In genomic region chr15:51094606-51095569, GRCh38 we compare ENCODE assay signal across 8 cellular contexts. TPM values are rescaled to one million over a fixed set of nuclear protein-coding genes. Genes with fewer than 3 reads are reported as not detected.
DNase-seq lines count a peak whose midpoint lies in the region; ATAC-seq and TF ChIP-seq lines count a peak whose summit lies in the region.

Gene TNFAIP8L3, minus strand, starts transcription at chr15:51094906. Its CDS starts 311 bp downstream, at chr15:51094595.

- H3K79me2 ChIP-seq in OCI-LY7 (ENCODE audit: insufficient read depth, low read depth, low read length), result no peaks in the 10 kb centered on the region

- peak within 1 kb of the TSS; percentile 93 for H3K4me2 ChIP-seq in IMR-90 (ENCODE audit: low read depth, low read length)
- no peak within 1 kb of the TSS for H3K4me2 ChIP-seq in OCI-LY7 (ENCODE audit: low read length)

- peaks cover 38% of the 10 kb centered on the region for H3K27me3 ChIP-seq in BJ (ENCODE audit: control insufficient read depth, insufficient read depth, low read length)
- peaks cover 73% of the 10 kb centered on the region for H3K27me3 ChIP-seq in IMR-90 (ENCODE audit: control insufficient read depth, insufficient read depth, low read length)
- peaks cover 5% of the 10 kb centered on the region for H3K27me3 ChIP-seq in brain microvascular endothelial cell (replicated peaks)
- H3K27me3 ChIP-seq in kidney epithelial cell (ENCODE audit: control insufficient read depth, insufficient read depth, low read length), result peaks cover 39% of the 10 kb centered on the region
- peaks cover 0 to 17% of the 10 kb centered on the region in 2 donors for H3K27me3 ChIP-seq in stomach smooth muscle (ENCODE audit: control insufficient read depth in 1 of 2, insufficient read depth in 2 of 2, low read length in 2 of 2)

- CTCF ChIA-PET in BJ (lab: Yijun Ruan, JAX) (no interaction called here), IMR-90 (lab: Yijun Ruan, JAX) (no interaction called here), OCI-LY7 (lab: Charles Lee; ENCODE audit: unreplicated experiment) (no interaction called here)

- no peak within 1 kb of the TSS for H3K4ac ChIP-seq in IMR-90 (ENCODE audit: low read depth, low read length)

- H3K4me3 ChIP-seq in BJ (ENCODE audit: low read depth, low read length), result peak within 1 kb of the TSS; percentile 44
- peak within 1 kb of the TSS; percentile 56 for H3K4me3 ChIP-seq in IMR-90 (ENCODE audit: insufficient read depth, low read depth, low read length)
- peak within 1 kb of the TSS; percentile 59 for H3K4me3 ChIP-seq in brain microvascular endothelial cell (ENCODE audit: low read depth, low read length)
- H3K4me3 ChIP-seq in kidney epithelial cell (ENCODE audit: low read depth, low read length), result peak within 1 kb of the TSS; percentile 39
- H3K4me3 ChIP-seq in stomach smooth muscle (ENCODE audit: low read length in 2 of 2), result peak within 1 kb of the TSS; percentile 63 to 80
- no peak within 1 kb of the TSS for H3K4me3 ChIP-seq in OCI-LY7 (ENCODE audit: low read depth, low read length, poor library complexity, severe bottlenecking)

- no peaks in the 10 kb centered on the region; the same call in 1 of the 2 replicates for H3K9me1 ChIP-seq in IMR-90 (ENCODE audit: insufficient read depth, low read length)

- BruUV-seq in IMR-90 (replicated peaks; lab: Mats Ljungman, UMichigan) (no TSS peak), OCI-LY7 (replicated peaks; lab: Mats Ljungman, UMichigan) (no TSS peak)

- TF ChIP-seq RAD21 in IMR-90 (IDR thresholded peaks at IDR 0.05; ENCODE audit: low read length), result no peak

- no peak for TF ChIP-seq CTCF in BJ (IDR thresholded peaks at IDR 0.05; ENCODE audit: insufficient read depth, low read depth, low read length)
- TF ChIP-seq CTCF in IMR-90 (conservative IDR thresholded peaks at IDR 0.05; ENCODE audit: low read depth, low read length), result no peak
- no peak for TF ChIP-seq CTCF in brain microvascular endothelial cell (IDR thresholded peaks at IDR 0.05; ENCODE audit: low read depth, low read length, missing control alignments)
- no peak for TF ChIP-seq CTCF in kidney epithelial cell (IDR thresholded peaks at IDR 0.05; ENCODE audit: insufficient read depth, low read length, poor library complexity, severe bottlenecking)
- no peak for TF ChIP-seq CTCF in OCI-LY7 (conservative IDR thresholded peaks at IDR 0.05; ENCODE audit: low read length)

- peak within 1 kb of the TSS; percentile 84 for H2AFZ ChIP-seq in IMR-90 (replicated peaks; ENCODE audit: low read length, poor library complexity)
- no peak within 1 kb of the TSS for H2AFZ ChIP-seq in OCI-LY7 (ENCODE audit: low read length)

- intact Hi-C loops in IMR-90 (cut with micrococcal nuclease), result no loop called here
- intact Hi-C loops in OCI-LY7 (cut with micrococcal nuclease; ENCODE audit: unreplicated experiment), result no loop called here

- in situ Hi-C loops in IMR-90 (cut with MboI; ENCODE audit: low sequenced_read_pairs), result no loop called here
- in situ Hi-C loops in brain microvascular endothelial cell (cut with HindIII; ENCODE audit: low pct_ligation_motif_present, low sequenced_read_pairs), result no loop called here

- H3K4me1 ChIP-seq in IMR-90 (ENCODE audit: control insufficient read depth, insufficient read depth, low read length) (peaks cover 2% of the 10 kb centered on the region), stomach smooth muscle (ENCODE audit: control insufficient read depth, insufficient read depth, low read length) (peaks cover 17% of the 10 kb centered on the region), OCI-LY7 (ENCODE audit: insufficient read depth, low read length, poor library complexity, severe bottlenecking) (no peaks in the 10 kb centered on the region)

- H3K9me2 ChIP-seq in OCI-LY7 (ENCODE audit: insufficient read depth, low read length), result no peaks in the 10 kb centered on the region

- peak within 1 kb of the TSS; percentile 81 for H2AK9ac ChIP-seq in IMR-90 (replicated peaks; ENCODE audit: low read depth, low read length, poor library complexity)

- H4K91ac ChIP-seq in IMR-90 (ENCODE audit: insufficient read depth, low read depth, low read length), result no peak within 1 kb of the TSS

- H3K23ac ChIP-seq in IMR-90 (ENCODE audit: low read depth, low read length), result no peak within 1 kb of the TSS

- WGBS in IMR-90 (ENCODE audit: extremely low coverage in 2 of 2, insufficient read length in 1 of 2), 2 experiments, result 1% methylated on average over 29 of the region's 98 CpGs; no CpG with 5 or more reads in 1 of the 2 experiments

- no peak within 1 kb of the TSS for H3K56ac ChIP-seq in IMR-90 (ENCODE audit: extremely low read depth, insufficient read depth, low read length)

- H2BK15ac ChIP-seq in IMR-90 (ENCODE audit: low read depth, low read length), result no peak within 1 kb of the TSS

- H2BK5ac ChIP-seq in IMR-90 (ENCODE audit: low read depth, low read length, poor library complexity, severe bottlenecking), result no peak within 1 kb of the TSS

- H4K5ac ChIP-seq in IMR-90 (ENCODE audit: low read depth, low read length), result no peak within 1 kb of the TSS

- no peak for TF ChIP-seq POLR2A in IMR-90 (IDR thresholded peaks at IDR 0.05; ENCODE audit: low read depth, low read length)

- H3K27ac ChIP-seq in IMR-90 (ENCODE audit: insufficient read depth, low read length), result no peak within 1 kb of the TSS
- no peak within 1 kb of the TSS for H3K27ac ChIP-seq in brain microvascular endothelial cell
- no peak within 1 kb of the TSS for H3K27ac ChIP-seq in stomach smooth muscle (ENCODE audit: low read length)
- no peak within 1 kb of the TSS for H3K27ac ChIP-seq in OCI-LY7 (ENCODE audit: low read depth, low read length, poor library complexity, severe bottlenecking)

- no peak within 1 kb of the TSS for H2AK5ac ChIP-seq in IMR-90 (ENCODE audit: low read depth, low read length)

- H3K9ac ChIP-seq in IMR-90 (ENCODE audit: low read depth, low read length) (peak within 1 kb of the TSS; percentile 48), stomach smooth muscle (ENCODE audit: low read length in 2 of 2) (peak within 1 kb of the TSS in 1 of 2 donors; percentile 51)

- H3K9me3 ChIP-seq in IMR-90 (ENCODE audit: control insufficient read depth, insufficient read depth, low read length) (no peaks in the 10 kb centered on the region), stomach smooth muscle (ENCODE audit: control insufficient read depth in 2 of 2, low read length in 2 of 2) (no peaks in the 10 kb centered on the region), OCI-LY7 (ENCODE audit: low read length) (no peaks in the 10 kb centered on the region)

- H3K14ac ChIP-seq in IMR-90 (replicated peaks; ENCODE audit: low read depth, low read length), result no peak within 1 kb of the TSS

- DNase-seq in BJ (ENCODE audit: low read depth) (no peak), IMR-90 (no peak), brain microvascular endothelial cell (no peak), kidney epithelial cell (ENCODE audit: low read depth) (no peak), OCI-LY7 (ENCODE audit: low spot score) (no peak), GM19238 (ENCODE audit: insufficient read length, low spot score) (no peak)

- no peaks in the 10 kb centered on the region for H4K20me1 ChIP-seq in IMR-90 (ENCODE audit: insufficient read depth, low read length)
- H4K20me1 ChIP-seq in OCI-LY7 (ENCODE audit: insufficient read depth, low read length), result no peaks in the 10 kb centered on the region

- no peak within 1 kb of the TSS for H2BK20ac ChIP-seq in IMR-90 (ENCODE audit: low read depth, low read length)

- dilution Hi-C loops in IMR-90 (cut with HindIII; ENCODE audit: low sequenced_read_pairs, unreplicated experiment), result no loop called here

- ATAC-seq in IMR-90 (ENCODE audit: low read depth), result peak; percentile 77
- no peak for ATAC-seq in HG02938 (IDR thresholded peaks at IDR 0.05; ENCODE audit: unreplicated experiment)

- H3K79me1 ChIP-seq in IMR-90 (ENCODE audit: low read depth in 1 of 2, low read length in 2 of 2), result no peaks in the 10 kb centered on the region

- POLR2A ChIA-PET in BJ (lab: Charles Lee) (no interaction called here), IMR-90 (lab: Charles Lee; ENCODE audit: unreplicated experiment) (no interaction called here), OCI-LY7 (lab: Charles Lee) (no interaction called here)

- no peak within 1 kb of the TSS for H4K8ac ChIP-seq in IMR-90 (ENCODE audit: low read depth in 2 of 2, low read length in 2 of 2)

- H2BK120ac ChIP-seq in IMR-90 (ENCODE audit: low read depth, low read length), result no peak within 1 kb of the TSS; the same call in 1 of the 2 replicates

- H3K36me3 ChIP-seq in BJ (ENCODE audit: control insufficient read depth, insufficient read depth, low read length), result no peaks in the 10 kb centered on the region
- no peaks in the 10 kb centered on the region for H3K36me3 ChIP-seq in IMR-90 (ENCODE audit: control insufficient read depth, insufficient read depth, low read length)
- no peaks in the 10 kb centered on the region for H3K36me3 ChIP-seq in brain microvascular endothelial cell (replicated peaks)
- no peaks in the 10 kb centered on the region for H3K36me3 ChIP-seq in kidney epithelial cell (ENCODE audit: control insufficient read depth, insufficient read depth, low read length)
- H3K36me3 ChIP-seq in stomach smooth muscle (ENCODE audit: control insufficient read depth in 2 of 2, insufficient read depth in 2 of 2, low read length in 2 of 2), result no peaks in the 10 kb centered on the region
- H3K36me3 ChIP-seq in OCI-LY7 (ENCODE audit: insufficient read depth, low read length), result no peaks in the 10 kb centered on the region

- no peak within 1 kb of the TSS for H3K18ac ChIP-seq in IMR-90 (ENCODE audit: low read depth, low read length)

TF ChIP-seq in IMR-90, 13 proteins besides CTCF, POLR2A, EP300 and RAD21 (continues in another document):
- no peak for TF ChIP-seq SMC3 (IDR thresholded peaks at IDR 0.05; ENCODE audit: low read depth, low read length)
- no peak for TF ChIP-seq RCOR1 (IDR thresholded peaks at IDR 0.05; ENCODE audit: insufficient replicate concordance, low read length)
- TF ChIP-seq ELK1 (IDR thresholded peaks at IDR 0.05; ENCODE audit: borderline replicate concordance, low read depth, low read length), result no peak
- no peak for TF ChIP-seq RFX5 (IDR thresholded peaks at IDR 0.05; ENCODE audit: low read depth, low read length)

RNA-seq across cellular contexts. Expression of gene TNFAIP8L3, which starts in this region (rescaled TPM):
- polyA plus RNA-seq in BJ (2011; rRNA removed) (0.04 and 0.07 TPM in 2 replicates), IMR-90 (2012; rRNA removed) (0.09 and 0.29 TPM in 2 replicates)
- polyA minus RNA-seq in BJ (2011; rRNA and poly(A)+ RNA removed), result 0.09 and 0.10 TPM in 2 replicates
- total RNA-seq in IMR-90 (2012; rRNA removed) (0.83 and 0.90 TPM in 2 replicates), kidney epithelial cell (0.89 and 0.92 TPM in 2 replicates), OCI-LY7 (2022) (not detected in 2 replicates)
- polyA plus RNA-seq in IMR-90 (2012; cell fraction: cytosol; rRNA removed), result 0.10 and 0.39 TPM in 2 replicates
- polyA plus RNA-seq in IMR-90 (2012; cell fraction: nucleus; rRNA removed; ENCODE audit: low replicate concordance), result 0.07 TPM in 1 of 2 replicates, not detected in the other
- total RNA-seq in OCI-LY7 (2014; rRNA removed; shearing (Covaris generic)), result not detected in 2 replicates

Comparison
In these comparisons a context has a peak if more than half of its experiments do, and no peak if none do; other contexts are left out.
1. Peak in ATAC-seq, H3K4me3 ChIP-seq, H3K9ac ChIP-seq and H3K4me2 ChIP-seq in IMR-90; RNA of the gene not detected or under 1 TPM.